1 cellular context compared by ENCODE assay signal in genomic region chr4:162645381-162645780, GRCh38.
TF ChIP-seq lines count a peak whose summit lies in the region.

No MANE protein-coding gene starts in this region.

TF ChIP-seq in HCT116, 20 proteins besides CTCF, POLR2A, EP300 and RAD21:
- no peak for TF ChIP-seq EZH2phosphoT487 (IDR thresholded peaks at IDR 0.05; ENCODE audit: borderline replicate concordance)
- no peak for TF ChIP-seq ATF3 (IDR thresholded peaks at IDR 0.05)
- TF ChIP-seq YY1 (IDR thresholded peaks at IDR 0.05; ENCODE audit: extremely low read depth, insufficient replicate concordance, low read depth, low read length), result no peak
- TF ChIP-seq ELF1 (IDR thresholded peaks at IDR 0.05; ENCODE audit: borderline replicate concordance, low read depth), result no peak
- no peak for TF ChIP-seq FOSL1 (IDR thresholded peaks at IDR 0.05; ENCODE audit: low read depth)
- TF ChIP-seq REST (IDR thresholded peaks at IDR 0.05; ENCODE audit: low read depth), result no peak
- TF ChIP-seq ZNF274 (IDR thresholded peaks at IDR 0.05; ENCODE audit: low read depth, low read length), result no peak
